ENCODE assay signal across 8 cellular contexts in the genomic region with DNA sequence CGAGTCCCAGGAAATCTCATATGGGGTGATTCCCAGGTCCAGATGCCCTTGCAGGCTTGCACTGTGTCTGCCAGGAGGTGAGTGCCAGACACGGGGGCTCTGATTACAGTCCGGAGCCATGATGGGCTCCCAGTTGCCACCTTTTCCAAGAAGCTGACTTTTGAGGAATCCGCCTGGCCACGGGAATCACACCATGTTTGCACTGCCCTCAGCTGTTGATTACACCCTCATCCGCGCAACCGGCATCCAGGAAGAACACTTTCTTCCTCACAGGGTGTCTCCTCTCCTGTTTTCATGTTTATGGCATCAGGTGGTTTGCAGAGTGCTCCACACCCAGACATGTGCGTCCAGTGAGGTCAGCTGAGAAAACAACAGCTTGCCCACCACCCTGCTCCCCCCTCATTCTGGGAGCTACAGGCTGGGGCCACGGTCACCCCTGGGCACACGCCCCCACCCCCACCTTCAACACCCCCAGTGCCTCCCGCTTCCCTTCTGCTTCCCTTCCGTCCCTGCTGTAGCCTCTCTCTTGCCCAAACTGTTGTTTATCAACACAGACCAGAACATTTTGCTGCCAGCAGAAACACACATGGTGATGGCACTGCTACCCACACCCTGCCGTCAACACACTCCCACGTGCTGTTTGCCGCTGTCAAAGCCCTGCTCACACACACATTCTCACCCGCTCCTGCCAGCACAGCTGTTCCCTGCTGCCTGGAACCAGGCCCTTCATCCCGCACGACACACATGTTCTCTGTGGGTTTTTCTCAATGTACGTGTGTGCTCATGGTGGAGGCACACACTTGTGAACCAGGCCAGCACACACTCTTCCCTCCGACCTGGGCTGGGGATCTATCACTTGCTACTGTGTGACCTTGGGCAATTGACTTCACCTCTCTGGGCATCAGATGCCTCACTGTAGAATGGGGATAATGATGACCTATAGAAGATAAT. TPM values are rescaled to one million over a fixed set of nuclear protein-coding genes. Genes with fewer than 3 reads are reported as not detected.
DNase-seq lines count a peak whose midpoint lies in the region; ATAC-seq, FAIRE-seq and TF ChIP-seq lines count a peak whose summit lies in the region.

No MANE protein-coding gene starts in this region.

- H3K4me1 ChIP-seq in pancreas (peaks cover 0 to 14% (median 2%) of the 10 kb centered on the region in 3 donors), A673 (ENCODE audit: insufficient read depth, low read length, poor library complexity, severe bottlenecking) (peaks cover 4% of the 10 kb centered on the region)

- BruUV-seq in A673 (replicated peaks; lab: Mats Ljungman, UMichigan) = no TSS peak

- no peaks in the 10 kb centered on the region for H3K27me3 Mint-ChIP-seq in T-cell

- CTCF ChIA-PET in T-cell (lab: Charles Lee) = interaction anchor here in 1 of 2 donors (1.1 kb wide), 1 partner anchor 28 kb away, joined by 3 read pairs; no protein-coding TSS in a partner anchor
- CTCF ChIA-PET in A673 (lab: Charles Lee) = no interaction called here

- POLR2A ChIA-PET in T-cell (lab: Charles Lee) (no interaction called here), A673 (lab: Charles Lee; ENCODE audit: low non-redundant PET) (interaction anchor here (0.6 to 1.0 kb wide), 2 partner anchors 26 to 36 kb away, joined by 4 read pairs; a partner anchor contains a TSS)

- peak overlapping the region in 1 of 3 donors; percentile 76 for H3K4me3 Mint-ChIP-seq in T-cell

- no peak for TF ChIP-seq CTCF in foreskin fibroblast (IDR thresholded peaks at IDR 0.05; ENCODE audit: low read depth, low read length)
- no peak for TF ChIP-seq CTCF in pancreas (IDR thresholded peaks at IDR 0.05)
- TF ChIP-seq CTCF in A673 (conservative IDR thresholded peaks at IDR 0.05; ENCODE audit: low read depth, low read length) = no peak

- H3K27ac ChIP-seq in pancreas = no peak overlapping the region
- no peak overlapping the region for H3K27ac ChIP-seq in A673 (ENCODE audit: low read depth, low read length, poor library complexity, severe bottlenecking)

- H3K4me1 Mint-ChIP-seq in T-cell = peaks cover 59 to 72% (median 62%) of the 10 kb centered on the region in 3 donors

- H3K9me3 Mint-ChIP-seq in T-cell = no peaks in the 10 kb centered on the region

- no peaks in the 10 kb centered on the region for H3K36me3 Mint-ChIP-seq in T-cell

- H3K27ac Mint-ChIP-seq in T-cell = peak overlapping the region; percentile 65 to 79

- H3K36me3 ChIP-seq in pancreas = no peaks in the 10 kb centered on the region
- no peaks in the 10 kb centered on the region for H3K36me3 ChIP-seq in A673 (ENCODE audit: insufficient read depth, low read length, poor library complexity, severe bottlenecking)

- peak in 2 of 4 experiments; percentile 30 to 60 for ATAC-seq in T-cell (replicated peaks in 1 of 4)
- ATAC-seq in pancreas = peak; percentile 18 to 57 (median 43)
- no peak for ATAC-seq in GM19467 (IDR thresholded peaks at IDR 0.05; ENCODE audit: unreplicated experiment)
- no peak for ATAC-seq in HG02870 (IDR thresholded peaks at IDR 0.05; ENCODE audit: unreplicated experiment)
- no peak for ATAC-seq in HG03520 (IDR thresholded peaks at IDR 0.05; ENCODE audit: unreplicated experiment)

- 69% methylated on average over 21 of the region's 21 CpGs for WGBS in pancreas, 2 donors

- DNase-seq in COLO668 (lab: John Stamatoyannopoulos, UW; ENCODE audit: unreplicated experiment) (peak; percentile 4), T-cell (peak in 1 of 34 experiments; percentile 68), foreskin fibroblast (peak; percentile 60 to 79), pancreas (no peak), A673 (ENCODE audit: low spot score) (no peak)

- H3K4me3 ChIP-seq in foreskin fibroblast (ENCODE audit: low read depth in 1 of 2, low read length in 2 of 2) (no peak overlapping the region), pancreas (no peak overlapping the region), A673 (ENCODE audit: low read depth, low read length, poor library complexity, severe bottlenecking) (no peak overlapping the region)

- H3K27me3 ChIP-seq in pancreas (no peaks in the 10 kb centered on the region), A673 (replicated peaks; ENCODE audit: insufficient read depth, low read depth, low read length, poor library complexity) (no peaks in the 10 kb centered on the region)

- intact Hi-C loops in pancreas (cut with DNase I) (no loop called here), A673 (cut with micrococcal nuclease; ENCODE audit: unreplicated experiment) (no loop called here)

- no peak for FAIRE-seq in pancreas (lab: Jason Lieb, UNC)

- H3K9me3 ChIP-seq in pancreas = no peaks in the 10 kb centered on the region
- no peaks in the 10 kb centered on the region for H3K9me3 ChIP-seq in A673 (ENCODE audit: low read depth, low read length, poor library complexity, severe bottlenecking)

RNA-seq across cellular contexts. Expression of a gene that starts 35.8 kb away (rescaled TPM):
- total RNA-seq in T-cell (100 to 1,000 TPM in 2 of 5 donors, 10 to 100 TPM in 3; 39.9 to 326 (median 52.1) TPM), pancreas (1,000 to 10,000 TPM in 1 of 6 donors, 100 to 1,000 TPM in 3, 10 to 100 TPM in 2; 61.6 to 1,144 (median 191) TPM), A673 (2021) (20.7 and 39.6 TPM in 2 replicates)
- polyA plus RNA-seq in pancreas = 100 to 1,000 TPM; 228 to 795 TPM

RNA-seq across cellular contexts. Expression of a gene that starts 45.2 kb away (rescaled TPM):
- total RNA-seq in T-cell (10 to 100 TPM; 27.1 to 41.4 (median 31.2) TPM), pancreas (10 to 100 TPM; 14.6 to 19.7 (median 17.7) TPM), A673 (2021) (29.5 and 31.2 TPM in 2 replicates)
- 10 to 100 TPM; 19.3 to 22.0 TPM for polyA plus RNA-seq in pancreas

Comparison
In these comparisons a context has a peak if more than half of its experiments do, and no peak if none do; other contexts are left out.
1. DNase-seq: peak in COLO668 (single experiment) and foreskin fibroblast (2 of 2); none in pancreas (0 of 6) and A673 (single experiment).
2. ATAC-seq: peak in pancreas (4 of 4); none in GM19467 (single experiment), HG02870 (single experiment) and HG03520 (single experiment).